In the genomic region with DNA sequence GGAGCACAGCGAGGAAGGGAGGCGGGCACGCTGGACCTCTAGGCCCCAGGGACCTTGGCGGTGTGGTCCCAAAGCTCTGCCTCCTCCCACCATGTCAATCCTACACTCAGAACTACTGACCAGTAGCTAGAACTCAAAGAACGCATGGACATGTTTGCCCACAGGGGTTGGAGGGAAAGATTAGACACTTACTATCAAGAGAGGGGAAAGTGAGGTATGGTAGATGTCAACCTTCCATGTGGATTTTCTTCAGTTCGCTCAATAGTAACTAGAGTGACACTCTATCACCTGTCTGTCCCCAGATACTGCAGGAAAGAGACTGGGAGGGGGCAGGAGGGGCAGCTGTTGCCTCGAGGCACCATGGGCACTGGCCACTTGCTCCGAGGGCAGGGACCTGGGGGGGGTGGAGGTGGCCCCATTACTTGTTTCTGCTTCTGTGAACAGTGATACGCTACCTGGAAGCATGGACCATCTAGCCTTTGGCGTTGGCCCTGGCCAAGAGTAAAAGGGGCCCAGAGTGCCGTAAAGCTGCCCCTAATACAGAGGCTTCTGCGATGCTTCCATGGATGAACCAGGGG, we compare ENCODE assay signal across 8 cellular contexts. TPM values are rescaled to one million over a fixed set of nuclear protein-coding genes. Genes with fewer than 3 reads are reported as not detected.
DNase-seq lines count a peak whose midpoint lies in the region; ATAC-seq and TF ChIP-seq lines count a peak whose summit lies in the region.

No MANE protein-coding gene starts in this region.

- 60 to 82% methylated on average over 5 to 12 of the region's 12 CpGs for WGBS in endodermal cell (ENCODE audit: insufficient coverage in 1 of 2, insufficient read length in 1 of 2), 2 experiments

- peak overlapping the region; percentile 86 for H3K27ac ChIP-seq in CD4-positive, alpha-beta T cell (ENCODE audit: low read depth, low read length)
- H3K27ac ChIP-seq in OCI-LY1 (ENCODE audit: low read depth, low read length, poor library complexity, severe bottlenecking) (peak overlapping the region; percentile 35), endodermal cell (ENCODE audit: low read depth, low read length) (no peak overlapping the region), neutrophil (peak overlapping the region; percentile 88)

- H3K4me1 Mint-ChIP-seq in CD4-positive, alpha-beta T cell (ENCODE audit: low read depth), result peaks cover 83% of the 10 kb centered on the region
- peaks cover 41% of the 10 kb centered on the region for H3K4me1 Mint-ChIP-seq in endodermal cell

- POLR2A ChIA-PET in CD4-positive, alpha-beta T cell (lab: Charles Lee), result interaction anchor here (1.6 to 4.2 kb wide), 6 partner anchors 10 to 131 kb away, joined by 4 to 69 read pairs (median 10); partner anchors contain the start of genes GID8, MRGBP and TCFL5

- H2AFZ ChIP-seq in OCI-LY1 (ENCODE audit: low read length), result no peak overlapping the region

- no peaks in the 10 kb centered on the region for H3K9me3 ChIP-seq in CD4-positive, alpha-beta T cell (ENCODE audit: control insufficient read depth, low read length)
- H3K9me3 ChIP-seq in OCI-LY1 (ENCODE audit: low read length) (no peaks in the 10 kb centered on the region), endodermal cell (ENCODE audit: control insufficient read depth, low read length) (no peaks in the 10 kb centered on the region), neutrophil (no peaks in the 10 kb centered on the region)

- no peaks in the 10 kb centered on the region for H4K20me1 ChIP-seq in OCI-LY1 (ENCODE audit: insufficient read depth, low read length)

- H3K9ac ChIP-seq in OCI-LY1 (ENCODE audit: low read length) (peak overlapping the region; percentile 98), endodermal cell (ENCODE audit: extremely low read depth, low read length, poor library complexity, severe bottlenecking) (peak overlapping the region; percentile 90)

- no peaks in the 10 kb centered on the region for H3K9me3 Mint-ChIP-seq in CD4-positive, alpha-beta T cell
- no peaks in the 10 kb centered on the region for H3K9me3 Mint-ChIP-seq in endodermal cell

- peak overlapping the region; percentile 97 for H3K4me3 ChIP-seq in OCI-LY1 (ENCODE audit: low read depth, low read length, poor library complexity, severe bottlenecking)
- H3K4me3 ChIP-seq in endodermal cell (ENCODE audit: low read length), result peak overlapping the region; percentile 90
- H3K4me3 ChIP-seq in neutrophil (ENCODE audit: low read depth in 1 of 2, low read length in 1 of 2), result peak overlapping the region; percentile 93 to 95

- in situ Hi-C loops in KBM-7 (cut with MboI; ENCODE audit: low pct_unique_long_range_greater_than_20kb, low sequenced_read_pairs), result no loop called here

- no peaks in the 10 kb centered on the region for H3K27me3 ChIP-seq in CD4-positive, alpha-beta T cell (ENCODE audit: control insufficient read depth, insufficient read depth, low read length)
- H3K27me3 ChIP-seq in OCI-LY1 (ENCODE audit: insufficient read depth, low read length), result no peaks in the 10 kb centered on the region
- H3K27me3 ChIP-seq in endodermal cell (ENCODE audit: control insufficient read depth, insufficient read depth, low read length, poor library complexity, severe bottlenecking), result no peaks in the 10 kb centered on the region
- H3K27me3 ChIP-seq in neutrophil, result no peaks in the 10 kb centered on the region

- no peak for DNase-seq in CD4-positive, alpha-beta T cell
- peak; percentile 56 for DNase-seq in endodermal cell
- DNase-seq in GDM1 (lab: John Stamatoyannopoulos, UW), result no peak
- no peak for DNase-seq in KBM-7
- DNase-seq in DMS153 treated with DMSO at 0.1 percent for 48 hours (lab: John Stamatoyannopoulos, UW; ENCODE audit: unreplicated experiment), result no peak
- no peak for DNase-seq in NCI-H2029 treated with DMSO at 0.1 percent for 48 hours (lab: John Stamatoyannopoulos, UW)

- H3K27ac Mint-ChIP-seq in CD4-positive, alpha-beta T cell, result peak overlapping the region; percentile 84
- H3K27ac Mint-ChIP-seq in endodermal cell, result peak overlapping the region; percentile 99

- no peaks in the 10 kb centered on the region for H3K9me2 ChIP-seq in OCI-LY1 (ENCODE audit: low read depth, low read length)

- H3K4me3 Mint-ChIP-seq in CD4-positive, alpha-beta T cell, result peak overlapping the region; percentile 98
- H3K4me3 Mint-ChIP-seq in endodermal cell, result peak overlapping the region; percentile 91

- H3K36me3 ChIP-seq in OCI-LY1 (ENCODE audit: insufficient read depth, low read length) (peaks cover 11% of the 10 kb centered on the region), endodermal cell (ENCODE audit: control insufficient read depth, insufficient read depth, low read length) (peaks cover 8% of the 10 kb centered on the region), neutrophil (no peaks in the 10 kb centered on the region)

- no peak for TF ChIP-seq CTCF in CD4-positive, alpha-beta T cell (IDR thresholded peaks at IDR 0.05)
- no peak for TF ChIP-seq CTCF in OCI-LY1 (IDR thresholded peaks at IDR 0.05; ENCODE audit: low read length)
- TF ChIP-seq CTCF in endodermal cell (conservative IDR thresholded peaks at IDR 0.05), result no peak
- TF ChIP-seq CTCF in neutrophil (IDR thresholded peaks at IDR 0.05), result no peak

- H3F3A ChIP-seq in OCI-LY1 (ENCODE audit: insufficient read depth, low read length), result no peaks in the 10 kb centered on the region

- H3K4me2 ChIP-seq in OCI-LY1 (ENCODE audit: low read length), result peak overlapping the region; percentile 97

- peaks cover 58% of the 10 kb centered on the region for H3K79me2 ChIP-seq in OCI-LY1 (ENCODE audit: insufficient read depth, low read length)

- no peak for ATAC-seq in CD4-positive, alpha-beta T cell (ENCODE audit: poor library complexity)

- intact Hi-C loops in CD4-positive, alpha-beta T cell (cut with DNase I, micrococcal nuclease), result loop anchor here in 1 of 2 experiments (5.0 kb wide), 1 partner anchor 120 kb away; no protein-coding TSS in a partner anchor

- peaks cover 75% of the 10 kb centered on the region for H3K4me1 ChIP-seq in OCI-LY1 (ENCODE audit: insufficient read depth, low read length, severe bottlenecking)
- H3K4me1 ChIP-seq in endodermal cell (ENCODE audit: control insufficient read depth, insufficient read depth, low read length), result peaks cover 9% of the 10 kb centered on the region
- H3K4me1 ChIP-seq in neutrophil (ENCODE audit: control insufficient read depth in 1 of 2, insufficient read depth in 1 of 2, low read depth in 1 of 2, low read length in 1 of 2), result peaks cover 51 to 67% of the 10 kb centered on the region in 2 experiments

- peaks cover 21% of the 10 kb centered on the region for H3K36me3 Mint-ChIP-seq in CD4-positive, alpha-beta T cell (ENCODE audit: low read depth)
- H3K36me3 Mint-ChIP-seq in endodermal cell (ENCODE audit: low read depth), result no peaks in the 10 kb centered on the region

- CTCF ChIA-PET in CD4-positive, alpha-beta T cell (lab: Charles Lee), result interaction anchor here (2.0 to 4.2 kb wide), 2 partner anchors 20 to 27 kb away, joined by 11 to 17 read pairs; no protein-coding TSS in a partner anchor

- H3K27me3 Mint-ChIP-seq in CD4-positive, alpha-beta T cell, result no peaks in the 10 kb centered on the region
- no peaks in the 10 kb centered on the region for H3K27me3 Mint-ChIP-seq in endodermal cell (ENCODE audit: insufficient read depth)

RNA-seq across cellular contexts. Expression of gene DIDO1, which starts 0.9 kb away (rescaled TPM):
- total RNA-seq in CD4-positive, alpha-beta T cell, result 10 to 100 TPM; 51.9 to 54.3 TPM
- 10 to 100 TPM; 53.5 to 68.3 TPM for total RNA-seq in endodermal cell
- 47.8 TPM for polyA plus RNA-seq in endodermal cell (2013, experiment 1 of 2)
- polyA plus RNA-seq in endodermal cell (2013, experiment 2 of 2), result 43.0 TPM

RNA-seq across cellular contexts. Expression of gene GID8, which starts 10.7 kb away (rescaled TPM):
- 10 to 100 TPM; 39.6 to 46.1 TPM for total RNA-seq in CD4-positive, alpha-beta T cell
- 10 to 100 TPM; 51.5 to 52.1 TPM for total RNA-seq in endodermal cell
- 47.3 TPM for polyA plus RNA-seq in endodermal cell (2013, experiment 1 of 2)
- 41.8 TPM for polyA plus RNA-seq in endodermal cell (2013, experiment 2 of 2)

RNA-seq across cellular contexts. Expression of gene SLC17A9, which starts 25.3 kb away (rescaled TPM):
- 1 to 10 TPM; 3.5 to 5.5 TPM for total RNA-seq in CD4-positive, alpha-beta T cell
- 10 to 100 TPM in 1 of 2 donors, 1 to 10 TPM in 1; 8.9 to 10.2 TPM for total RNA-seq in endodermal cell
- 3.2 TPM for polyA plus RNA-seq in endodermal cell (2013, experiment 1 of 2)
- polyA plus RNA-seq in endodermal cell (2013, experiment 2 of 2), result 3.4 TPM
